Comparison of ENCODE assay signal across 26 cellular contexts in genomic region chr2:23826079-23826478, GRCh38.
DNase-seq lines count a peak whose midpoint lies in the region; ATAC-seq, FAIRE-seq and TF ChIP-seq lines count a peak whose summit lies in the region.
"Had no signal": no experiment of that assay in that cellular context is flagged by ENCODE, and none has a peak within 500 bp of the region (broad histone marks: within the 10 kb centered on the region; RNA-seq: fewer than 3 reads in every experiment).

No MANE protein-coding gene starts in this region.

- H3K9ac ChIP-seq in GM12878 (ENCODE audit: control insufficient read depth, insufficient read depth, low read length) = no peak overlapping the region
- H3K9ac ChIP-seq: SK-N-SH had no signal

- peaks cover 10% of the 10 kb centered on the region for H3K36me3 Mint-ChIP-seq in MCF 10A (ENCODE audit: insufficient read depth, unreplicated experiment)

- TF ChIP-seq EP300 in GM12878 (IDR thresholded peaks at IDR 0.05; ENCODE audit: borderline replicate concordance in 1 of 2, control insufficient read depth in 1 of 2, low read depth in 2 of 2, low read length in 2 of 2) = no peak

- H3K9me3 ChIP-seq in GM12878 (replicated peaks; ENCODE audit: control insufficient read depth, insufficient read depth, low read length) = no peaks in the 10 kb centered on the region
- H3K9me3 ChIP-seq: SK-N-SH, stomach had no signal

- no peak overlapping the region for H2AFZ ChIP-seq in GM12878 (ENCODE audit: control insufficient read depth, low read depth, low read length)

- no peak overlapping the region for H3K27ac Mint-ChIP-seq in stimulated activated naive CD8-positive, alpha-beta T cell treated with anti-CD3 and anti-CD28 coated beads, Interleukin-15, amount 100 ng/mL, for 72 hours
- no peak overlapping the region for H3K27ac Mint-ChIP-seq in MCF 10A (ENCODE audit: low read depth, unreplicated experiment)
- H3K27ac Mint-ChIP-seq: activated CD4-positive, alpha-beta memory T cell treated with anti-CD3 and anti-CD28 coated beads for 36 hours had no signal

- SMC1A ChIA-PET in GM12878 (lab: Charles Lee; ENCODE audit: uncharacterized antibody, unreplicated experiment) = interaction anchor here (0.9 to 5.4 kb wide), 6 partner anchors 9 to 556 kb away, joined by 3 to 83 read pairs (median 9); partner anchors contain the start of genes ATAD2B and TP53I3

- no peaks in the 10 kb centered on the region for H4K20me1 ChIP-seq in GM12878 (ENCODE audit: control insufficient read depth, insufficient read depth)

- in situ Hi-C loops in GM12878 (cut with MboI) = loop anchor here (5.0 kb wide), 1 partner anchor 261 kb away; no protein-coding TSS in a partner anchor

- peaks cover 1 to 13% of the 10 kb centered on the region in 2 experiments for H3K36me3 ChIP-seq in GM12878 (ENCODE audit: control insufficient read depth in 2 of 2, insufficient read depth in 2 of 2, low read length in 1 of 2)

- WGBS in GM12878 (ENCODE audit: insufficient coverage, insufficient replicate concordance, low lambda C conversion rate, missing lambda C conversion rate) = 51% methylated on average over 2 of the region's 2 CpGs

- peak overlapping the region; percentile 37; the same call in 1 of the 2 replicates for H3K27ac ChIP-seq in GM12878 (ENCODE audit: control insufficient read depth, insufficient read depth)
- H3K27ac ChIP-seq: C4-2B, stomach had no signal

- no peaks in the 10 kb centered on the region; the same call in 1 of the 2 replicates for H3K79me2 ChIP-seq in GM12878 (ENCODE audit: control insufficient read depth, insufficient read depth, low read length)

- POLR2A ChIA-PET in GM12878 (lab: Charles Lee) = interaction anchor here (1.2 kb wide), 1 partner anchor 221 kb away, joined by 4 read pairs; the partner anchor contains the start of gene WDCP
- POLR2A ChIA-PET in MCF 10A (lab: Yijun Ruan, JAX) = interaction anchor here (0.8 to 6.2 kb wide), 7 partner anchors 22 to 258 kb away, joined by 4 to 69 read pairs (median 5); partner anchors contain the start of genes ATAD2B, SF3B6 and TP53I3

- CTCF ChIA-PET in GM12878 (lab: Yijun Ruan, JAX) = interaction anchor here (0.7 to 6.8 kb wide), 9 partner anchors 10 to 1875 kb away, joined by 3 to 121 read pairs (median 21); partner anchors contain the start of genes ATAD2B and TP53I3
- CTCF ChIA-PET in MCF 10A (lab: Yijun Ruan, JAX) = interaction anchor here (0.7 to 3.5 kb wide), 6 partner anchors 22 to 257 kb away, joined by 3 to 30 read pairs (median 4); partner anchors contain the start of genes ATAD2B and TP53I3

- H3K4me2 ChIP-seq in GM12878 (ENCODE audit: control insufficient read depth, insufficient read depth) = no peak overlapping the region
- H3K4me2 ChIP-seq: SK-N-SH had no signal

- TF ChIP-seq CTCF in GM12878 (IDR thresholded peaks at IDR 0.05 in 2 of 3, conservative IDR thresholded peaks at IDR 0.05 in 1 of 3; ENCODE audit: control insufficient read depth in 2 of 3, extremely low read depth in 1 of 3, insufficient read depth in 1 of 3, low read depth in 3 of 3, low read length in 3 of 3) (no peak), omental fat pad (IDR thresholded peaks at IDR 0.05) (no peak), MCF 10A (IDR thresholded peaks at IDR 0.05; ENCODE audit: unreplicated experiment) (no peak)

- no peaks in the 10 kb centered on the region for H3K27me3 ChIP-seq in GM12878 (replicated peaks in 1 of 2; ENCODE audit: control insufficient read depth in 2 of 2, insufficient read depth in 2 of 2, low read length in 1 of 2)
- H3K27me3 ChIP-seq: stomach had no signal

- H3K27me3 Mint-ChIP-seq in stimulated activated naive CD8-positive, alpha-beta T cell treated with anti-CD3 and anti-CD28 coated beads, Interleukin-15, amount 100 ng/mL, for 72 hours = no peaks in the 10 kb centered on the region
- H3K27me3 Mint-ChIP-seq in MCF 10A (ENCODE audit: insufficient read depth, unreplicated experiment) = no peaks in the 10 kb centered on the region
- H3K27me3 Mint-ChIP-seq: activated CD4-positive, alpha-beta memory T cell treated with anti-CD3 and anti-CD28 coated beads for 36 hours; naive thymus-derived CD8-positive, alpha-beta T cell had no signal

- TF ChIP-seq RAD21 in GM12878 (IDR thresholded peaks at IDR 0.05; ENCODE audit: insufficient read depth, low read depth, low read length) = no peak

- H3K4me3 ChIP-seq in GM12878 = no peak overlapping the region
- H3K4me3 ChIP-seq: stomach had no signal

- FAIRE-seq in GM12878 (lab: Jason Lieb, UNC) = no peak

- H3K4me3 Mint-ChIP-seq in stimulated activated naive CD8-positive, alpha-beta T cell treated with anti-CD3 and anti-CD28 coated beads, Interleukin-15, amount 100 ng/mL, for 72 hours = no peak overlapping the region
- no peak overlapping the region for H3K4me3 Mint-ChIP-seq in MCF 10A (ENCODE audit: unreplicated experiment)
- H3K4me3 Mint-ChIP-seq: activated CD4-positive, alpha-beta memory T cell treated with anti-CD3 and anti-CD28 coated beads for 36 hours; mesothelial cell of epicardium; naive thymus-derived CD8-positive, alpha-beta T cell had no signal

- no peak for DNase-seq in stimulated activated naive CD8-positive, alpha-beta T cell treated with anti-CD3 and anti-CD28 coated beads, Interleukin-15, amount 100 ng/mL, for 72 hours
- no peak for DNase-seq in stimulated activated naive CD8-positive, alpha-beta T cell treated with anti-CD3 and anti-CD28 coated beads, Interleukin-15, Interleukin-2, amounts not matched to agents 100 U/mL and 50 U/mL, for 24 hours
- peak; percentile 50 to 77 for DNase-seq in NOMO-1 (lab: John Stamatoyannopoulos, UW; ENCODE audit: unreplicated experiment in 2 of 2)
- DNase-seq in GM12878 (ENCODE audit: low read depth, low spot score) = no peak
- DNase-seq in omental fat pad (ENCODE audit: low spot score) = no peak
- DNase-seq in NK-92 (lab: John Stamatoyannopoulos, UW; ENCODE audit: unreplicated experiment) = no peak
- no peak for DNase-seq in activated effector memory CD4-positive, alpha-beta T cell treated with Interleukin-2 at 50 U/mL for 16 hours
- no peak for DNase-seq in MCF 10A (ENCODE audit: unreplicated experiment)
- DNase-seq: activated CD4-positive, alpha-beta memory T cell treated with anti-CD3 and anti-CD28 coated beads for 36 hours; activated CD4-positive, CD25-positive, alpha-beta regulatory T cell; activated naive CD4-positive, alpha-beta T cell treated with Interleukin-2 at 50 U/mL for 16 hours; cortex of kidney; H7; head of caudate nucleus; left colon; naive thymus-derived CD8-positive, alpha-beta T cell; NCI-H2081; NCI-H345; NCI-H82; SK-N-SH; stimulated activated CD4-positive, alpha-beta T cell treated with anti-CD3 and anti-CD28 coated beads, Interleukin-12 subunit alpha, Interleukin-12 subunit beta, amount 100 ng/mL, for 4 hours; stimulated activated CD4-positive, alpha-beta T cell treated with anti-CD3 and anti-CD28 coated beads, Interleukin-4, amount 100 ng/mL, for 4 hours; stomach; T1000 had no signal

- intact Hi-C loops in GM12878 (cut with micrococcal nuclease; ENCODE audit: unreplicated experiment) = no loop called here
- intact Hi-C loops in MCF 10A (cut with micrococcal nuclease) = loop anchor here (5.0 to 10.0 kb wide), 2 partner anchors 236 to 339 kb away; no protein-coding TSS in a partner anchor

- no peaks in the 10 kb centered on the region for H3K9me3 Mint-ChIP-seq in stimulated activated naive CD8-positive, alpha-beta T cell treated with anti-CD3 and anti-CD28 coated beads, Interleukin-15, amount 100 ng/mL, for 72 hours
- H3K9me3 Mint-ChIP-seq in MCF 10A (ENCODE audit: unreplicated experiment) = no peaks in the 10 kb centered on the region
- H3K9me3 Mint-ChIP-seq: activated CD4-positive, alpha-beta memory T cell treated with anti-CD3 and anti-CD28 coated beads for 36 hours; mesothelial cell of epicardium; naive thymus-derived CD8-positive, alpha-beta T cell had no signal

- ATAC-seq in stimulated activated naive CD8-positive, alpha-beta T cell treated with anti-CD3 and anti-CD28 coated beads, Interleukin-15, amount 100 ng/mL, for 72 hours = peak; percentile 57
- ATAC-seq in stimulated activated naive CD8-positive, alpha-beta T cell treated with anti-CD3 and anti-CD28 coated beads, Interleukin-15, Interleukin-2, amounts not matched to agents 100 U/mL and 50 U/mL, for 24 hours = no peak
- ATAC-seq in GM12878 (peak; percentile 28; the same call in 2 of the 3 replicates), omental fat pad (ENCODE audit: low FRiP score) (no peak)
- ATAC-seq: left colon; naive thymus-derived CD8-positive, alpha-beta T cell had no signal

- no peak for TF ChIP-seq POLR2A in GM12878 (IDR thresholded peaks at IDR 0.05; ENCODE audit: low read depth, low read length)

- no TSS peak for BruUV-seq in GM12878 (replicated peaks; lab: Mats Ljungman, UMichigan)
- BruUV-seq in MCF 10A (replicated peaks; lab: Mats Ljungman, UMichigan) = no TSS peak

- RAD21 ChIA-PET in GM12878 (lab: Charles Lee; ENCODE audit: unreplicated experiment) = interaction anchor here (3.3 to 6.1 kb wide), 3 partner anchors 100 to 258 kb away, joined by 16 to 111 read pairs (median 74); partner anchors contain the start of genes ATAD2B, SF3B6 and TP53I3

- H3K4me1 Mint-ChIP-seq in stimulated activated naive CD8-positive, alpha-beta T cell treated with anti-CD3 and anti-CD28 coated beads, Interleukin-15, amount 100 ng/mL, for 72 hours = peaks cover 5% of the 10 kb centered on the region
- H3K4me1 Mint-ChIP-seq in MCF 10A (ENCODE audit: insufficient read depth, unreplicated experiment) = peaks cover 27% of the 10 kb centered on the region
- H3K4me1 Mint-ChIP-seq: naive thymus-derived CD8-positive, alpha-beta T cell had no signal

- H3K4me1 ChIP-seq in GM12878 (ENCODE audit: control insufficient read depth, insufficient read depth, low read length) = peaks cover 14% of the 10 kb centered on the region

TF ChIP-seq in GM12878, 131 proteins besides CTCF, POLR2A, EP300 and RAD21:
- TF ChIP-seq USF2 (IDR thresholded peaks at IDR 0.05; ENCODE audit: borderline replicate concordance, low read depth, low read length) = no peak
- TF ChIP-seq RUNX3 (IDR thresholded peaks at IDR 0.05; ENCODE audit: low read length) = peak; percentile 59
- no peak for TF ChIP-seq ETV6 (conservative IDR thresholded peaks at IDR 0.05 in 1 of 2, IDR thresholded peaks at IDR 0.05 in 1 of 2; ENCODE audit: borderline replicate concordance in 1 of 2, low read depth in 1 of 2)
- TF ChIP-seq JUNB (IDR thresholded peaks at IDR 0.05) = peak; percentile 25; the same call in 1 of the 2 replicates
- TF ChIP-seq NR2C1 (IDR thresholded peaks at IDR 0.05) = no peak

Comparison
In these comparisons a context has a peak if more than half of its experiments do, and no peak if none do; other contexts are left out.
1. ATAC-seq: peak in stimulated activated naive CD8-positive, alpha-beta T cell treated with anti-CD3 and anti-CD28 coated beads, Interleukin-15, amount 100 ng/mL, for 72 hours (single experiment) and GM12878 (single experiment); none in stimulated activated naive CD8-positive, alpha-beta T cell treated with anti-CD3 and anti-CD28 coated beads, Interleukin-15, Interleukin-2, amounts not matched to agents 100 U/mL and 50 U/mL, for 24 hours (single experiment) and omental fat pad (single experiment).
2. DNase-seq: peak in NOMO-1 (2 of 2); none in stimulated activated naive CD8-positive, alpha-beta T cell treated with anti-CD3 and anti-CD28 coated beads, Interleukin-15, amount 100 ng/mL, for 72 hours (0 of 2), stimulated activated naive CD8-positive, alpha-beta T cell treated with anti-CD3 and anti-CD28 coated beads, Interleukin-15, Interleukin-2, amounts not matched to agents 100 U/mL and 50 U/mL, for 24 hours (single experiment), GM12878 (single experiment), omental fat pad (single experiment), NK-92 (single experiment), activated effector memory CD4-positive, alpha-beta T cell treated with Interleukin-2 at 50 U/mL for 16 hours (single experiment) and MCF 10A (single experiment).